Comparison of ENCODE assay signal across 11 cellular contexts in genomic region chr5:81825237-81825636, GRCh38.
DNase-seq lines count a peak whose midpoint lies in the region; ATAC-seq and TF ChIP-seq lines count a peak whose summit lies in the region.
"Had no signal": no experiment of that assay in that cellular context is flagged by ENCODE, and none has a peak within 500 bp of the region (broad histone marks: within the 10 kb centered on the region; RNA-seq: fewer than 3 reads in every experiment).

No MANE protein-coding gene starts in this region.

- H3K36me3 Mint-ChIP-seq in MCF 10A (ENCODE audit: insufficient read depth, unreplicated experiment), result peaks cover 4% of the 10 kb centered on the region
- H3K36me3 Mint-ChIP-seq in stimulated activated memory B cell treated with anti-CD40 and anti-IgM and Interleukin-4, amounts not matched to agents 10 μg/mL and 1 μg/mL and 100 μg/mL, for 72 hours, result no peaks in the 10 kb centered on the region
- H3K36me3 Mint-ChIP-seq: naive B cell; stimulated activated effector memory CD8-positive, alpha-beta T cell treated with anti-CD3 and anti-CD28 coated beads, Interleukin-12 subunit alpha, Interleukin-12 subunit beta, amount 100 ng/mL, for 72 hours had no signal

- POLR2A ChIA-PET in MCF 10A (lab: Yijun Ruan, JAX), result interaction anchor here (0.5 to 2.7 kb wide), 15 partner anchors 10 to 474 kb away, joined by 3 to 25 read pairs (median 4); partner anchors contain the start of genes ATG10 and SSBP2

- DNase-seq in COLO668 (lab: John Stamatoyannopoulos, UW; ENCODE audit: unreplicated experiment) (peak; percentile 76), NCI-H1436 treated with DMSO at 0.1 percent for 48 hours (lab: John Stamatoyannopoulos, UW) (peak; percentile 10), MCF 10A (ENCODE audit: unreplicated experiment) (peak; percentile 92), mucosa of gallbladder (ENCODE audit: low spot score) (peak; percentile 65), WERI-Rb-1 (no peak), kidney glomerular epithelial cell (lab: John Stamatoyannopoulos, UW) (no peak)
- DNase-seq: naive B cell had no signal

- TF ChIP-seq CTCF in MCF 10A (IDR thresholded peaks at IDR 0.05; ENCODE audit: unreplicated experiment) (no peak), WERI-Rb-1 (IDR thresholded peaks at IDR 0.05; ENCODE audit: low read depth, low read length) (no peak)

- CTCF ChIA-PET in MCF 10A (lab: Yijun Ruan, JAX), result interaction anchor here (1.8 to 1.9 kb wide), 2 partner anchors 25 to 36 kb away, joined by 5 to 6 read pairs; no protein-coding TSS in a partner anchor

- ATAC-seq in HG02759 (IDR thresholded peaks at IDR 0.05; ENCODE audit: unreplicated experiment), result no peak
- ATAC-seq in stimulated activated memory B cell treated with anti-CD40 and anti-IgM and Interleukin-4, amounts not matched to agents 10 μg/mL and 1 μg/mL and 100 μg/mL, for 72 hours, result no peak
- ATAC-seq: stimulated activated effector memory CD8-positive, alpha-beta T cell treated with anti-CD3 and anti-CD28 coated beads, Interleukin-12 subunit alpha, Interleukin-12 subunit beta, amount 100 ng/mL, for 72 hours had no signal

- H3K36me3 ChIP-seq in WERI-Rb-1, result no peaks in the 10 kb centered on the region

- no peak overlapping the region for H3K4me3 ChIP-seq in WERI-Rb-1 (ENCODE audit: low read depth, low read length)
- H3K4me3 ChIP-seq: SK-N-MC had no signal

- peak overlapping the region; percentile 19 for H3K4me3 Mint-ChIP-seq in MCF 10A (ENCODE audit: unreplicated experiment)
- no peak overlapping the region for H3K4me3 Mint-ChIP-seq in stimulated activated memory B cell treated with anti-CD40 and anti-IgM and Interleukin-4, amounts not matched to agents 10 μg/mL and 1 μg/mL and 100 μg/mL, for 72 hours
- H3K4me3 Mint-ChIP-seq: naive B cell; stimulated activated effector memory CD8-positive, alpha-beta T cell treated with anti-CD3 and anti-CD28 coated beads, Interleukin-12 subunit alpha, Interleukin-12 subunit beta, amount 100 ng/mL, for 72 hours had no signal

- no peak overlapping the region for H3K27ac ChIP-seq in WERI-Rb-1
- H3K27ac ChIP-seq: SK-N-MC had no signal

- H3K4me1 Mint-ChIP-seq in MCF 10A (ENCODE audit: insufficient read depth, unreplicated experiment), result peaks cover 17% of the 10 kb centered on the region
- no peaks in the 10 kb centered on the region for H3K4me1 Mint-ChIP-seq in stimulated activated memory B cell treated with anti-CD40 and anti-IgM and Interleukin-4, amounts not matched to agents 10 μg/mL and 1 μg/mL and 100 μg/mL, for 72 hours
- H3K4me1 Mint-ChIP-seq: stimulated activated effector memory CD8-positive, alpha-beta T cell treated with anti-CD3 and anti-CD28 coated beads, Interleukin-12 subunit alpha, Interleukin-12 subunit beta, amount 100 ng/mL, for 72 hours had no signal

- H3K9me3 ChIP-seq in WERI-Rb-1 (ENCODE audit: severe bottlenecking), result no peaks in the 10 kb centered on the region

- H3K27ac Mint-ChIP-seq in MCF 10A (ENCODE audit: low read depth, unreplicated experiment), result peak overlapping the region; percentile 69
- no peak overlapping the region for H3K27ac Mint-ChIP-seq in stimulated activated memory B cell treated with anti-CD40 and anti-IgM and Interleukin-4, amounts not matched to agents 10 μg/mL and 1 μg/mL and 100 μg/mL, for 72 hours
- H3K27ac Mint-ChIP-seq: stimulated activated effector memory CD8-positive, alpha-beta T cell treated with anti-CD3 and anti-CD28 coated beads, Interleukin-12 subunit alpha, Interleukin-12 subunit beta, amount 100 ng/mL, for 72 hours had no signal

- intact Hi-C loops in MCF 10A (cut with micrococcal nuclease), result no loop called here

- H3K27me3 Mint-ChIP-seq in MCF 10A (ENCODE audit: insufficient read depth, unreplicated experiment), result no peaks in the 10 kb centered on the region
- no peaks in the 10 kb centered on the region for H3K27me3 Mint-ChIP-seq in stimulated activated memory B cell treated with anti-CD40 and anti-IgM and Interleukin-4, amounts not matched to agents 10 μg/mL and 1 μg/mL and 100 μg/mL, for 72 hours
- H3K27me3 Mint-ChIP-seq: naive B cell had no signal

- no peaks in the 10 kb centered on the region for H3K9me3 Mint-ChIP-seq in MCF 10A (ENCODE audit: unreplicated experiment)
- H3K9me3 Mint-ChIP-seq in stimulated activated memory B cell treated with anti-CD40 and anti-IgM and Interleukin-4, amounts not matched to agents 10 μg/mL and 1 μg/mL and 100 μg/mL, for 72 hours, result no peaks in the 10 kb centered on the region
- H3K9me3 Mint-ChIP-seq: naive B cell; stimulated activated effector memory CD8-positive, alpha-beta T cell treated with anti-CD3 and anti-CD28 coated beads, Interleukin-12 subunit alpha, Interleukin-12 subunit beta, amount 100 ng/mL, for 72 hours had no signal

- no peaks in the 10 kb centered on the region for H3K27me3 ChIP-seq in WERI-Rb-1 (ENCODE audit: insufficient read depth, low read depth, severe bottlenecking)

- no TSS peak for BruUV-seq in MCF 10A (replicated peaks; lab: Mats Ljungman, UMichigan)

Comparison
In these comparisons a context has a peak if more than half of its experiments do, and no peak if none do; other contexts are left out.
1. DNase-seq: peak in COLO668 (single experiment), NCI-H1436 treated with DMSO at 0.1 percent for 48 hours (single experiment), MCF 10A (single experiment) and mucosa of gallbladder (single experiment); none in WERI-Rb-1 (single experiment) and kidney glomerular epithelial cell (single experiment).